ENCODE assay signal across 26 cellular contexts in genomic region chr16:14087590-14088154, GRCh38. TPM values are rescaled to one million over a fixed set of nuclear protein-coding genes. Genes with fewer than 3 reads are reported as not detected.
DNase-seq lines count a peak whose midpoint lies in the region; ATAC-seq, FAIRE-seq and TF ChIP-seq lines count a peak whose summit lies in the region.
"Had no signal": no experiment of that assay in that cellular context is flagged by ENCODE, and none has a peak within 500 bp of the region (broad histone marks: within the 10 kb centered on the region; RNA-seq: fewer than 3 reads in every experiment).

No MANE protein-coding gene starts in this region.

- TF ChIP-seq CTCF in AG10803 (conservative IDR thresholded peaks at IDR 0.05; ENCODE audit: low read length) (no peak), K562 (IDR thresholded peaks at IDR 0.05 in 2 of 3, conservative IDR thresholded peaks at IDR 0.05 in 1 of 3; ENCODE audit: insufficient read depth in 2 of 3, low read depth in 1 of 3, low read length in 3 of 3) (no peak), hepatocyte (IDR thresholded peaks at IDR 0.05; ENCODE audit: poor library complexity) (no peak), gastrocnemius medialis (IDR thresholded peaks at IDR 0.05 in 4 of 5, conservative IDR thresholded peaks at IDR 0.05 in 1 of 5) (no peak)

- POLR2A ChIA-PET in K562 (lab: Yijun Ruan, JAX): interaction anchor here (1.0 kb wide), 1 partner anchor 13 kb away, joined by 3 read pairs; no protein-coding TSS in a partner anchor

- H3K27ac ChIP-seq in K562 (ENCODE audit: extremely low read depth, low read depth, low read length): no peak overlapping the region
- peak overlapping the region; percentile 45 for H3K27ac ChIP-seq in hepatocyte
- H3K27ac ChIP-seq in gastrocnemius medialis: peak overlapping the region; percentile 1 to 62 (median 28)
- H3K27ac ChIP-seq: HL-60, SJCRH30, tibial nerve had no signal

- H3K9me2 ChIP-seq in hepatocyte (replicated peaks; ENCODE audit: insufficient read depth): no peaks in the 10 kb centered on the region

- no peaks in the 10 kb centered on the region for H3K9me3 ChIP-seq in K562 (replicated peaks; ENCODE audit: control insufficient read depth, insufficient read depth, low read depth, low read length)
- H3K9me3 ChIP-seq in hepatocyte (ENCODE audit: low read depth): no peaks in the 10 kb centered on the region
- H3K9me3 ChIP-seq in gastrocnemius medialis: no peaks in the 10 kb centered on the region
- H3K9me3 ChIP-seq: Peyer's patch, SJCRH30, tibial nerve had no signal

- CTCF ChIA-PET in K562 (lab: Yijun Ruan, JAX; ENCODE audit: low intra/inter-chr PET ratio): no interaction called here

- no TSS peak for BruUV-seq in K562 (replicated peaks; lab: Mats Ljungman, UMichigan)

- H3K4me3 ChIP-seq in AG10803 (ENCODE audit: low read length) (no peak overlapping the region), K562 (no peak overlapping the region), hepatocyte (no peak overlapping the region), gastrocnemius medialis (no peak overlapping the region)
- H3K4me3 ChIP-seq: SJCRH30, tibial nerve had no signal

- H3K9ac ChIP-seq in K562 (ENCODE audit: insufficient read depth in 1 of 2, low read depth in 2 of 2, low read length in 2 of 2): no peak overlapping the region

- H3K36me3 ChIP-seq in K562 (ENCODE audit: control insufficient read depth, insufficient read depth, low read length): no peaks in the 10 kb centered on the region
- H3K36me3 ChIP-seq in hepatocyte (replicated peaks; ENCODE audit: insufficient read depth, low read depth): no peaks in the 10 kb centered on the region
- H3K36me3 ChIP-seq in gastrocnemius medialis: no peaks in the 10 kb centered on the region
- H3K36me3 ChIP-seq: Peyer's patch, tibial nerve had no signal

- ATAC-seq in K562 (no peak), gastrocnemius medialis (no peak), HG03469 (IDR thresholded peaks at IDR 0.05; ENCODE audit: unreplicated experiment) (no peak)
- ATAC-seq: stimulated activated effector memory CD8-positive, alpha-beta T cell treated with anti-CD3 and anti-CD28 coated beads, Interleukin-12 subunit alpha, Interleukin-12 subunit beta, amount 100 ng/mL, for 72 hours had no signal

- TF ChIP-seq RAD21 in K562 (CRISPR knock-in tag; conservative IDR thresholded peaks at IDR 0.05 in 1 of 2, IDR thresholded peaks at IDR 0.05 in 1 of 2): no peak

- FAIRE-seq in K562 (lab: Jason Lieb, UNC) (no peak), frontal cortex (lab: Jason Lieb, UNC) (no peak)
- FAIRE-seq: D721Med had no signal

- H4K20me1 ChIP-seq in K562 (replicated peaks; ENCODE audit: control insufficient read depth, insufficient read depth, low read length): no peaks in the 10 kb centered on the region
- H4K20me1 ChIP-seq in hepatocyte (ENCODE audit: insufficient read depth, poor library complexity, severe bottlenecking): no peaks in the 10 kb centered on the region

- TF ChIP-seq POLR2A in K562 (conservative IDR thresholded peaks at IDR 0.05): no peak
- TF ChIP-seq POLR2A in gastrocnemius medialis (IDR thresholded peaks at IDR 0.05): no peak

- H3K4me1 ChIP-seq in K562 (replicated peaks in 1 of 2; ENCODE audit: control insufficient read depth in 2 of 2, insufficient read depth in 2 of 2, low read length in 2 of 2) (no peaks in the 10 kb centered on the region; a peak in 1 of 5 replicates), hepatocyte (ENCODE audit: insufficient read depth) (peaks cover 7% of the 10 kb centered on the region), gastrocnemius medialis (peaks cover 42 to 65% of the 10 kb centered on the region in 2 donors)
- H3K4me1 ChIP-seq: SJCRH30 had no signal

- no peak for TF ChIP-seq EP300 in K562 (IDR thresholded peaks at IDR 0.05; ENCODE audit: low read length)

- peak; percentile 13 for DNase-seq in AG10803 (ENCODE audit: low read depth)
- no peak for DNase-seq in K562 (ENCODE audit: extremely low read depth in 1 of 4, low spot score in 3 of 4)
- DNase-seq in hepatocyte (ENCODE audit: low spot score): no peak
- DNase-seq in gastrocnemius medialis: no peak
- DNase-seq in NCI-H1105 treated with DMSO at 0.1 percent for 48 hours (lab: John Stamatoyannopoulos, UW): no peak
- no peak for DNase-seq in iPS-NIHi7 (ENCODE audit: extremely low spot score)
- no peak for DNase-seq in frontal cortex (ENCODE audit: low spot score in 2 of 2)
- DNase-seq: activated CD4-positive, alpha-beta T cell treated with anti-CD3 and anti-CD28 coated beads for 48 hours; activated naive CD4-positive, alpha-beta T cell treated with anti-CD3 and anti-CD28 coated beads, Interleukin-2, amount 10 ng/mL, durations not matched to agents 7 days and 5 days; activated T-cell treated with anti-CD3 and anti-CD28 coated beads, Interleukin-2, amount 50 U/mL, for 48 hours; central memory CD4-positive, alpha-beta T cell; effector CD8-positive, alpha-beta T cell; EL; left colon; NCI-H1105; NCI-H2081 treated with DMSO at 0.1 percent for 48 hours; NCI-H510A treated with DMSO at 0.1 percent for 48 hours; NK-92 treated with Interleukin-12 subunit alpha and Interleukin-12 subunit beta, amount 100 ng/mL, for 24 hours; Peyer's patch; SJCRH30; T-helper 1 cell had no signal

- H2AFZ ChIP-seq in K562 (ENCODE audit: low read depth, low read length) (no peak overlapping the region), hepatocyte (no peak overlapping the region)

- intact Hi-C loops in K562 (cut with micrococcal nuclease) (no loop called here), gastrocnemius medialis (cut with DNase I; ENCODE audit: low total_unique reads) (no loop called here)

- H3K79me2 ChIP-seq in K562 (ENCODE audit: control insufficient read depth, insufficient read depth, low read length) (peaks cover 12% of the 10 kb centered on the region; the same call in 2 of the 3 replicates), hepatocyte (peaks cover 80% of the 10 kb centered on the region)

- no peaks in the 10 kb centered on the region for H3K9me1 ChIP-seq in K562 (ENCODE audit: control insufficient read depth, insufficient read depth, low read length)

- H3K4me2 ChIP-seq in K562 (ENCODE audit: insufficient read depth, low read length): no peak overlapping the region
- peak overlapping the region; percentile 71 for H3K4me2 ChIP-seq in hepatocyte

- in situ Hi-C loops in K562 (cut with MboI): no loop called here
- in situ Hi-C loops in gastrocnemius medialis (cut with MboI; ENCODE audit: low sequenced_read_pairs in 4 of 4): no loop called here

- no peaks in the 10 kb centered on the region for H3K27me3 ChIP-seq in K562 (ENCODE audit: control insufficient read depth in 2 of 2, insufficient read depth in 2 of 2, low read length in 2 of 2)
- no peaks in the 10 kb centered on the region for H3K27me3 ChIP-seq in hepatocyte
- no peaks in the 10 kb centered on the region for H3K27me3 ChIP-seq in gastrocnemius medialis
- H3K27me3 ChIP-seq: Peyer's patch, SJCRH30, tibial nerve had no signal

- 49% methylated on average over 3 of the region's 3 CpGs for WGBS in K562 (ENCODE audit: insufficient coverage, low coverage, missing lambda C conversion rate)
- 69% methylated on average over 3 of the region's 3 CpGs for whole genome bisulfite sequencing in hepatocyte (ENCODE audit: low lambda C conversion rate, missing lambda C conversion rate)

TF ChIP-seq in K562, 482 proteins besides CTCF, POLR2A, EP300 and RAD21 (continues in another document):
- TF ChIP-seq XRCC5 (IDR thresholded peaks at IDR 0.05; ENCODE audit: low read depth, low read length): no peak
- TF ChIP-seq, protein P1, sequence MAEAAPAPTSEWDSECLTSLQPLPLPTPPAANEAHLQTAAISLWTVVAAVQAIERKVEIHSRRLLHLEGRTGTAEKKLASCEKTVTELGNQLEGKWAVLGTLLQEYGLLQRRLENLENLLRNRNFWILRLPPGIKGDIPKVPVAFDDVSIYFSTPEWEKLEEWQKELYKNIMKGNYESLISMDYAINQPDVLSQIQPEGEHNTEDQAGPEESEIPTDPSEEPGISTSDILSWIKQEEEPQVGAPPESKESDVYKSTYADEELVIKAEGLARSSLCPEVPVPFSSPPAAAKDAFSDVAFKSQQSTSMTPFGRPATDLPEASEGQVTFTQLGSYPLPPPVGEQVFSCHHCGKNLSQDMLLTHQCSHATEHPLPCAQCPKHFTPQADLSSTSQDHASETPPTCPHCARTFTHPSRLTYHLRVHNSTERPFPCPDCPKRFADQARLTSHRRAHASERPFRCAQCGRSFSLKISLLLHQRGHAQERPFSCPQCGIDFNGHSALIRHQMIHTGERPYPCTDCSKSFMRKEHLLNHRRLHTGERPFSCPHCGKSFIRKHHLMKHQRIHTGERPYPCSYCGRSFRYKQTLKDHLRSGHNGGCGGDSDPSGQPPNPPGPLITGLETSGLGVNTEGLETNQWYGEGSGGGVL (CRISPR knock-in tag; IDR thresholded peaks at IDR 0.05): no peak

RNA-seq across cellular contexts. Expression of gene MRTFB, which starts 16.6 kb away (rescaled TPM):
- 24.0 and 65.8 TPM in 2 replicates for total RNA-seq in K562 (2011; cell fraction: chromatin; rRNA removed; ENCODE audit: low replicate concordance)
- 12.0 and 13.7 TPM in 2 replicates for total RNA-seq in K562 (2011; cell fraction: nucleolus; rRNA removed)
- total RNA-seq in K562 (2011; cell fraction: nucleoplasm; rRNA removed): 31.4 and 57.9 TPM in 2 replicates
- total RNA-seq in K562 (2014; rRNA removed): 6.4 and 6.8 TPM in 2 replicates
- total RNA-seq in K562 (2014; rRNA removed; fragmentation: Illumina TruSeq; extraction: Trizol): 7.0 and 7.6 TPM in 2 replicates
- 6.7 and 6.8 TPM in 2 replicates for total RNA-seq in K562 (2015; rRNA removed; fragmentation: Illumina TruSeq; extraction: Trizol)
- total RNA-seq in K562 (2021): 10.7 and 12.7 TPM in 2 replicates
- polyA plus RNA-seq in K562 (2011; rRNA removed): 6.6 and 8.1 TPM in 2 replicates
- polyA plus RNA-seq in K562 (2011; cell fraction: cytosol; rRNA removed): 5.5 and 6.9 TPM in 2 replicates
- polyA plus RNA-seq in K562 (2011; cell fraction: nucleus; rRNA removed): 25.2 and 37.8 TPM in 2 replicates
- 6.7 and 11.7 TPM in 2 replicates for polyA plus RNA-seq in K562 (2012)
- 10.2 and 10.4 TPM in 2 replicates for polyA plus RNA-seq in K562 (2014; fragmentation: Illumina TruSeq; extraction: Trizol)
- 1 to 10 TPM; 2.2 to 2.3 TPM for polyA plus RNA-seq in K562 (2014; fragmentation: Nextera tagmentation; extraction: Ambion mirVana)
- polyA plus RNA-seq in K562 (2014; rRNA removed): 5.1 and 7.9 TPM in 2 replicates
- polyA minus RNA-seq in K562 (2011; rRNA and poly(A)+ RNA removed): 13.0 and 16.7 TPM in 2 replicates
- polyA minus RNA-seq in K562 (2011; cell fraction: cytosol; rRNA and poly(A)+ RNA removed): 4.1 and 5.9 TPM in 2 replicates
- polyA minus RNA-seq in K562 (2011; cell fraction: nucleus; rRNA and poly(A)+ RNA removed): 15.5 and 24.1 TPM in 2 replicates
- 21.2 and 27.9 TPM in 2 replicates for total RNA-seq in hepatocyte
- 10.9 and 17.2 TPM in 2 replicates for polyA plus RNA-seq in hepatocyte
- 10 to 100 TPM; 12.7 to 20.4 (median 14.8) TPM for total RNA-seq in gastrocnemius medialis
- 37.5 TPM for total RNA-seq in frontal cortex
